8 cellular contexts compared by ENCODE assay signal in the genomic region with DNA sequence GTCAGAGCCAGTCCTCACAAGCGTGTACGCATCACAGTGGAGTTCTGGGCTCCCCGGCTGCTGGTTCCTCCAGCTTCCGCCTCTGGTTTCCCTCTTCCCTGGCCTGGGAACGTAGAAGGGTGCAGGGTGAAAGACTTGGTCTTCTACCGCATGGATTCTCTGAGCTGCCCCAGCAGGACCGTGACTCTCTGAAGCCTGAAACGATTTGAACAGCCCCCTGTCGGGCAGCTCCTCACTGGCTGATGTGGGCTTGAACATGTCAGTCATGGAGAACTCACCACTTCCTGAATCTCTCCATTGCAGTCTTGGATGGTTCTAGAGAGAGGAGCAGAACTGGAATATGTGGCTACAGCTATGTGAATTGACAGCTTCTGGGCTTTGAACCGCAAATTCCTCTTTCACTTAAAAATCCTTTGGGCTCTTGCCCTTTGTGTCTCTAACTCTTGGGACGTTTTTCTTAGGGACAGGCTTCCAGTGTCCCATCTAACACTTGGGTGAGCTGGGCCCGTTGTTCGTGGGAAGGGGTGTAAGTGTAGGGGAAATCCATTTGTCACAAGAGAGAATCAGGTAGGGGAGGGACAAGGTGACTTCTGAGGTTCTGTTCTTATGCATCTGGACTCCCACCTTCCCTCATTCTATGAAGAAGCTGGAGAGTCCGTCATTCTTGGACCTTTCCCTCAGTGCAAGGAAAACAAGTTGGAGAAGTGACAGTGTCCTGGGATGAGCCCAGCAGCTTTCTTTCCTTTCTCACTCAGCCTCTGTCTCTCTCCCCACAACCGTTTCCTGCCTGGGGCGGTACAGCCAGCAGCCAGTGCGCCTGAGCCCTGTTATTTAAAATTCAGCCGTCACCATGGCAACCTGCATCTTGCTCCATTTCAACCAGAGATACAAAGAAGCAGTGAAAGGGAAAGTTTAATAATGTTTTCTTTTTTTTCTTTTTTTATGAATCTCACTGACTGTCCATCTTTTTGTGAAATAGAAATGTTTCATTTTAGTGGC.
DNase-seq lines count a peak whose midpoint lies in the region; ATAC-seq and TF ChIP-seq lines count a peak whose summit lies in the region.

No MANE protein-coding gene starts in this region.

- peak; percentile 35 for DNase-seq in activated naive CD4-positive, alpha-beta T cell treated with anti-CD3 and anti-CD28 coated beads, Interleukin-2, amount 50 U/mL, for 16 hours
- DNase-seq in islet precursor cell (peak; percentile 63), 8988T (no peak), Calu3 (no peak)
- DNase-seq in stimulated activated CD8-positive, alpha-beta memory T cell treated with anti-CD3 and anti-CD28 coated beads, Interleukin-15, amount 100 ng/mL, for 4 hours (ENCODE audit: low read depth in 2 of 2): peak; percentile 35 to 47

- intact Hi-C loops in Calu3 (cut with micrococcal nuclease; ENCODE audit: unreplicated experiment): loop anchor here (5.0 kb wide), 1 partner anchor 131 kb away; no protein-coding TSS in a partner anchor

- no peaks in the 10 kb centered on the region for H3K27me3 ChIP-seq in OCI-LY3 (ENCODE audit: low read depth, low read length)

- H3K4me3 ChIP-seq in OCI-LY3 (ENCODE audit: low read length): no peak overlapping the region

- H3K27me3 Mint-ChIP-seq in Calu3 (ENCODE audit: unreplicated experiment): no peaks in the 10 kb centered on the region

- H3K9me3 ChIP-seq in OCI-LY3 (ENCODE audit: insufficient read depth, low read length): no peaks in the 10 kb centered on the region

- no TSS peak for BruUV-seq in Calu3 (replicated peaks; lab: Mats Ljungman, UMichigan)

- no peak overlapping the region for H2AFZ ChIP-seq in OCI-LY3 (ENCODE audit: low read depth, low read length)

- CTCF ChIA-PET in Calu3 (lab: Charles Lee): interaction anchor here (1.6 to 2.9 kb wide), 2 partner anchors 67 to 281 kb away, joined by 4 to 15 read pairs; no protein-coding TSS in a partner anchor

- no peaks in the 10 kb centered on the region for H3K79me2 ChIP-seq in OCI-LY3 (ENCODE audit: low read length)

- no peak overlapping the region for H3K9ac ChIP-seq in OCI-LY3 (ENCODE audit: low read length)

- H3K4me1 ChIP-seq in OCI-LY3 (ENCODE audit: low read length): peaks cover 8% of the 10 kb centered on the region; the same call in 1 of the 2 replicates

- H3K4me3 Mint-ChIP-seq in Calu3 (ENCODE audit: low read depth, unreplicated experiment): no peak overlapping the region

- no peak overlapping the region for H3K27ac Mint-ChIP-seq in Calu3 (ENCODE audit: unreplicated experiment)

- no peaks in the 10 kb centered on the region for H3K36me3 Mint-ChIP-seq in Calu3 (ENCODE audit: insufficient read depth, unreplicated experiment)

- H3K27ac ChIP-seq in OCI-LY3 (ENCODE audit: low read length): no peak overlapping the region

- no peaks in the 10 kb centered on the region for H4K20me1 ChIP-seq in OCI-LY3 (ENCODE audit: insufficient read depth, low read length)

- no peak for TF ChIP-seq CTCF in OCI-LY3 (IDR thresholded peaks at IDR 0.05; ENCODE audit: low read depth, low read length)
- TF ChIP-seq CTCF in Calu3 (IDR thresholded peaks at IDR 0.05; ENCODE audit: unreplicated experiment): no peak

- ATAC-seq in GM18508 (IDR thresholded peaks at IDR 0.05; ENCODE audit: insufficient read depth, unreplicated experiment) (peak; percentile 70), HG02571 (IDR thresholded peaks at IDR 0.05; ENCODE audit: unreplicated experiment) (peak; percentile 56)

- H3K9me3 Mint-ChIP-seq in Calu3 (ENCODE audit: low read depth, unreplicated experiment): no peaks in the 10 kb centered on the region

- H3K4me2 ChIP-seq in OCI-LY3 (ENCODE audit: low read length): 0 out of 2 replicates have a peak overlapping the region, but pooled peaks have one; percentile 17

- H3K4me1 Mint-ChIP-seq in Calu3 (ENCODE audit: low read depth, unreplicated experiment): peaks cover 18% of the 10 kb centered on the region

- no peaks in the 10 kb centered on the region for H3K36me3 ChIP-seq in OCI-LY3 (replicated peaks; ENCODE audit: low read depth, low read length)

Comparison
In these comparisons a context has a peak if more than half of its experiments do, and no peak if none do; other contexts are left out.
1. DNase-seq: peak in activated naive CD4-positive, alpha-beta T cell treated with anti-CD3 and anti-CD28 coated beads, Interleukin-2, amount 50 U/mL, for 16 hours (single experiment), islet precursor cell (single experiment) and stimulated activated CD8-positive, alpha-beta memory T cell treated with anti-CD3 and anti-CD28 coated beads, Interleukin-15, amount 100 ng/mL, for 4 hours (2 of 2); none in 8988T (single experiment) and Calu3 (single experiment).